ENCODE assay signal across 12 cellular contexts in the genomic region with DNA sequence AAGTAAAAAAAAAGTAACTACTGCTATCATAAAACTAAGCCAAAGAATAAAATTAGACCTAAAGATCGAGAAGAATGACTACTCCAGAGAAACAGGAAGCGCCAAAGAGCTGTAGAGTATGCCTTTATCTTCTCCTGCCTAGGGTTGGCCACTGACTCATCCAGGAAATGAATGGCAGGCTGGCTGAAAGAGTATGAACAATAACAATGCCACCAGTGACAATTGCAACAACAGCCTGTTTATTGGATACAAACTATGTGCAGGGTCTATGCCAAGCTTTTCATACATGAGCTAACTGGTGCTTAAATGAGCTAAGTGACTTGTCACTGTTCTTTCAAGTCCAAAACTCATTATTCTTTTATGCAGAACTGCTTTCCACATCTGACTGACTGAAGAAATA.
A peak's percentile ranks its signal among the peaks of the same experiment; 100 is the strongest.
DNase-seq lines count a peak whose midpoint lies in the region; ATAC-seq, FAIRE-seq and TF ChIP-seq lines count a peak whose summit lies in the region.
"Had no signal": no experiment of that assay in that cellular context is flagged by ENCODE, and none has a peak within 500 bp of the region (broad histone marks: within the 10 kb centered on the region; RNA-seq: fewer than 3 reads in every experiment).

No MANE protein-coding gene starts in this region.

- in situ Hi-C loops in SK-MEL-5 (cut with HindIII; ENCODE audit: low pct_unique_long_range_greater_than_20kb, low sequenced_read_pairs), result no loop called here

- H3K27ac ChIP-seq in prostate gland (no peak overlapping the region), gastroesophageal sphincter (no peak overlapping the region)

- peak; percentile 81 for FAIRE-seq in HTR-8/SVneo (lab: Jason Lieb, UNC)

- no peak overlapping the region for H3K4me3 ChIP-seq in fibroblast of pulmonary artery (replicated peaks; ENCODE audit: low read depth, low read length)
- no peak overlapping the region for H3K4me3 ChIP-seq in prostate gland
- H3K4me3 ChIP-seq in gastroesophageal sphincter, result no peak overlapping the region
- H3K4me3 ChIP-seq in BE2C (ENCODE audit: low read depth, low read length), result no peak overlapping the region

- TF ChIP-seq EP300 in gastroesophageal sphincter (IDR thresholded peaks at IDR 0.05), result no peak

- H3K9me3 ChIP-seq in prostate gland (no peaks in the 10 kb centered on the region), gastroesophageal sphincter (no peaks in the 10 kb centered on the region), BE2C (no peaks in the 10 kb centered on the region)
- H3K9me3 ChIP-seq: SK-N-SH had no signal

- H3K4me1 ChIP-seq in prostate gland (replicated peaks) (no peaks in the 10 kb centered on the region), gastroesophageal sphincter (no peaks in the 10 kb centered on the region), BE2C (no peaks in the 10 kb centered on the region)

- H3K36me3 ChIP-seq in prostate gland, result no peaks in the 10 kb centered on the region
- H3K36me3 ChIP-seq in gastroesophageal sphincter, result no peaks in the 10 kb centered on the region
- no peaks in the 10 kb centered on the region for H3K36me3 ChIP-seq in BE2C

- no peak for TF ChIP-seq CTCF in fibroblast of pulmonary artery (IDR thresholded peaks at IDR 0.05; ENCODE audit: low read length, missing control alignments)
- no peak for TF ChIP-seq CTCF in prostate gland (IDR thresholded peaks at IDR 0.05)
- no peak for TF ChIP-seq CTCF in gastroesophageal sphincter (IDR thresholded peaks at IDR 0.05)
- TF ChIP-seq CTCF in BE2C (IDR thresholded peaks at IDR 0.05; ENCODE audit: low read depth, low read length), result no peak

- 46% methylated on average over 2 of the region's 2 CpGs for WGBS in prostate gland
- WGBS in gastroesophageal sphincter (ENCODE audit: low coverage in 1 of 2), 2 donors, result 55 to 58% methylated on average over 2 of the region's 2 CpGs

- TF ChIP-seq POLR2A in prostate gland (IDR thresholded peaks at IDR 0.05) (no peak), gastroesophageal sphincter (IDR thresholded peaks at IDR 0.05) (no peak)

- no peak for ATAC-seq in gastroesophageal sphincter
- ATAC-seq in HG03342 (IDR thresholded peaks at IDR 0.05; ENCODE audit: unreplicated experiment), result no peak
- ATAC-seq: activated T-cell treated with anti-CD3 and anti-CD28 coated beads, Interleukin-2, amount 50 U/mL, for 72 hours had no signal

- H3K27me3 ChIP-seq in prostate gland (replicated peaks; ENCODE audit: insufficient read depth) (no peaks in the 10 kb centered on the region), gastroesophageal sphincter (no peaks in the 10 kb centered on the region), BE2C (no peaks in the 10 kb centered on the region)

- intact Hi-C loops in prostate gland (cut with DNase I), result no loop called here

- peak; percentile 10 for DNase-seq in HTR-8/SVneo (ENCODE audit: insufficient read length, low spot score)
- peak; percentile 61 for DNase-seq in SK-MEL-5 (ENCODE audit: low read depth, low spot score)
- peak; percentile 90 for DNase-seq in fibroblast of pulmonary artery (ENCODE audit: low read depth)
- DNase-seq in prostate gland (ENCODE audit: low spot score), result peak; percentile 7
- DNase-seq in BE2C, result no peak
- no peak for DNase-seq in effector CD8-positive, alpha-beta T cell (lab: John Stamatoyannopoulos, UW)
- DNase-seq: activated T-cell treated with anti-CD3 and anti-CD28 coated beads, Interleukin-2, amount 50 U/mL, for 72 hours; endodermal cell; NCI-H1436 treated with DMSO at 0.1 percent for 48 hours; SK-N-SH had no signal

Comparison
In these comparisons a context has a peak if more than half of its experiments do, and no peak if none do; other contexts are left out.
1. DNase-seq: peak in HTR-8/SVneo (single experiment), SK-MEL-5 (single experiment), fibroblast of pulmonary artery (single experiment) and prostate gland (single experiment); none in BE2C (single experiment) and effector CD8-positive, alpha-beta T cell (single experiment).